ENCODE assay signal across 28 cellular contexts in the genomic region with DNA sequence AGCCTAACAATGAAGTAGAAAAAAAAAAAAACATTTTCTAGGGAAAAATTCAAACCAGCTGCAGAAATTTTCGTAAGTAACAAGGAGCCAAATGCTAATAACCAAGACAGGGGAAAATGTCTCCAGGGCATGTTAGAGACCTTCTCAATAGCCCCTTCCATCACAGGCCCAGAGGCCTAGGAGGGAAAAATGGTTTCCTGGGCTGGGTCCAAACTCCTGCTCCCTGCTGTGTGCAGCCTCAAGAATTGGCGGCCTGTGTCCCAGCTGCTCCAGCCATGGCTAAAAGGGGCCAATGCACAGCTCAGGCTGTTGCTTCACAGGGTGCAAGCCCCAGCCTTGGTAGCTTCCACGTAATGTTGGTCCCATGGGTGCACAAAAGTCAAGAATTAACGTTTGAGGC.
"Had no signal": no experiment of that assay in that cellular context is flagged by ENCODE, and none has a peak within 500 bp of the region (broad histone marks: within the 10 kb centered on the region; RNA-seq: fewer than 3 reads in every experiment).

No MANE protein-coding gene starts in this region.

- H3K27me3 Mint-ChIP-seq: naive B cell; naive thymus-derived CD8-positive, alpha-beta T cell had no signal

- H3K4me1 Mint-ChIP-seq: mesothelial cell of epicardium had no signal

- H3K4me3 Mint-ChIP-seq: immature natural killer cell; mesothelial cell of epicardium; naive thymus-derived CD8-positive, alpha-beta T cell had no signal

- H3K27me3 ChIP-seq: dorsolateral prefrontal cortex, esophagus squamous epithelium, foreskin keratinocyte, heart left ventricle, hepatocyte had no signal

- FAIRE-seq: colon, endometrium, frontal cortex, kidney had no signal

- H3K36me3 ChIP-seq: esophagus squamous epithelium, heart left ventricle, lower lobe of right lung had no signal

- DNase-seq: dermis blood vessel endothelial cell; dorsolateral prefrontal cortex; effector CD4-positive, alpha-beta T cell; effector memory CD4-positive, alpha-beta T cell; esophagus squamous epithelium; foreskin keratinocyte; heart left ventricle; hypothalamus; immature natural killer cell; islet precursor cell; kidney; kidney glomerular epithelial cell; left colon; left ventricle myocardium inferior; lower lobe of right lung; mesenchymal stem cell; naive B cell; naive thymus-derived CD8-positive, alpha-beta T cell had no signal

- H3K27ac ChIP-seq: coronary artery, dorsolateral prefrontal cortex, epithelial cell of prostate, esophagus squamous epithelium, foreskin keratinocyte, heart left ventricle, hepatocyte, left ventricle myocardium inferior, lower lobe of right lung had no signal

- H3K27ac Mint-ChIP-seq: immature natural killer cell; mesothelial cell of epicardium; naive thymus-derived CD8-positive, alpha-beta T cell had no signal

- H3K4me1 ChIP-seq: foreskin keratinocyte, lower lobe of right lung had no signal

- H3K4me3 ChIP-seq: coronary artery, dorsolateral prefrontal cortex, esophagus squamous epithelium, heart left ventricle, hepatocyte, left ventricle myocardium inferior, lower lobe of right lung, mucosa of descending colon had no signal

- H3K4me2 ChIP-seq: hepatocyte had no signal

- ATAC-seq: esophagus mucosa; foreskin keratinocyte; heart left ventricle; left colon; left lobe of liver; lower lobe of right lung; mucosa of descending colon; naive thymus-derived CD8-positive, alpha-beta T cell had no signal
